Comparison of ENCODE assay signal across 11 cellular contexts in genomic region chr2:42931147-42931817, GRCh38.
DNase-seq lines count a peak whose midpoint lies in the region; ATAC-seq, FAIRE-seq and TF ChIP-seq lines count a peak whose summit lies in the region.
"Had no signal": no experiment of that assay in that cellular context is flagged by ENCODE, and none has a peak within 500 bp of the region (broad histone marks: within the 10 kb centered on the region; RNA-seq: fewer than 3 reads in every experiment).

No MANE protein-coding gene starts in this region.

- no peak for FAIRE-seq in D721Med (lab: Jason Lieb, UNC)
- FAIRE-seq: endometrium had no signal

- H3K36me3 Mint-ChIP-seq in endothelial cell (ENCODE audit: low read depth, unreplicated experiment): no peaks in the 10 kb centered on the region
- H3K36me3 Mint-ChIP-seq in nephron progenitor cell (ENCODE audit: low read depth): no peaks in the 10 kb centered on the region

- H3K27me3 Mint-ChIP-seq in endothelial cell (ENCODE audit: unreplicated experiment) (peaks cover 14% of the 10 kb centered on the region), nephron progenitor cell (ENCODE audit: low read depth, poor library complexity) (no peaks in the 10 kb centered on the region)

- H3K9me3 Mint-ChIP-seq in endothelial cell (ENCODE audit: unreplicated experiment): no peaks in the 10 kb centered on the region
- H3K9me3 Mint-ChIP-seq in nephron progenitor cell: no peaks in the 10 kb centered on the region

- TF ChIP-seq CTCF in D721Med (IDR thresholded peaks at IDR 0.05; ENCODE audit: insufficient read depth, missing control alignments) (peak; percentile 35), endothelial cell (IDR thresholded peaks at IDR 0.05; ENCODE audit: unreplicated experiment) (peak; percentile 38), nephron progenitor cell (IDR thresholded peaks at IDR 0.05) (peak; percentile 22)

- H3K27ac Mint-ChIP-seq in endothelial cell (ENCODE audit: unreplicated experiment) (peak overlapping the region; percentile 81), nephron progenitor cell (peak overlapping the region; percentile 98)

- DNase-seq in D721Med (ENCODE audit: insufficient read length, low spot score) (no peak), NAMALWA (ENCODE audit: low spot score) (peak; percentile 31), endothelial cell (ENCODE audit: low spot score) (peak; percentile 52), nephron progenitor cell (peak; percentile 40), cortex of kidney (lab: John Stamatoyannopoulos, UW) (no peak), 8988T (no peak)
- no peak for DNase-seq in activated naive CD4-positive, alpha-beta T cell treated with anti-CD3 and anti-CD28 coated beads, Interleukin-2, amount 50 U/mL, for 16 hours
- DNase-seq: activated CD4-positive, alpha-beta T cell treated with anti-CD3 and anti-CD28 coated beads, Interleukin-2, amount 50 U/mL, for 4 hours; NCI-H1930 had no signal

- no peak for ATAC-seq in HG03175 (IDR thresholded peaks at IDR 0.05; ENCODE audit: unreplicated experiment)

- H3K4me1 Mint-ChIP-seq in endothelial cell (ENCODE audit: unreplicated experiment) (peaks cover 47% of the 10 kb centered on the region), nephron progenitor cell (peaks cover 98% of the 10 kb centered on the region)

- no peak overlapping the region for H3K4me3 Mint-ChIP-seq in endothelial cell (ENCODE audit: unreplicated experiment)
- H3K4me3 Mint-ChIP-seq in nephron progenitor cell: peak overlapping the region; percentile 47

Comparison
In these comparisons a context has a peak if more than half of its experiments do, and no peak if none do; other contexts are left out.
1. DNase-seq: peak in NAMALWA (single experiment), endothelial cell (single experiment) and nephron progenitor cell (single experiment); none in D721Med (single experiment), cortex of kidney (single experiment), 8988T (single experiment) and activated naive CD4-positive, alpha-beta T cell treated with anti-CD3 and anti-CD28 coated beads, Interleukin-2, amount 50 U/mL, for 16 hours (single experiment).
2. Peak in every context shown above with its lines, with median percentiles within 50 percentile points of each other: CTCF ChIP-seq.